11 cellular contexts compared by ENCODE assay signal in the genomic region with DNA sequence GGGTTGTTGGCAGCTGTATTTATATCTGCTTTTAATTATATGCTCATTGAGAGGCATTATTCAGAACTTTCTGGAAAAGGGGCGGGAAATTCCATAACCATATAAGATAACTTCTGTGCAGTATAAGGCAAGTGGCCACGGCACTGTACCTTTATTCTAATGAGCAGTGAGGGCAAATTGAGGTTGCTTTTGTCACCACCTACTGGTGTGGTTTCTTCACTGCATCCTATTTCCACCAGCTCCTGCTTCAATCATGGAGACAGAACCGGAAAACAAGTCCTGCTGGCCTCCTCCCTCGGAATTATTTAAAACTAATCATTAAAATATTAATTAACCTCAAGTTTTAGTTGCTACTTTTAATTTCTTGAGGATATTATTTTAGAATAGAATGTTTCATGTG.
DNase-seq lines count a peak whose midpoint lies in the region; ATAC-seq and TF ChIP-seq lines count a peak whose summit lies in the region.
"Had no signal": no experiment of that assay in that cellular context is flagged by ENCODE, and none has a peak within 500 bp of the region (broad histone marks: within the 10 kb centered on the region; RNA-seq: fewer than 3 reads in every experiment).

No MANE protein-coding gene starts in this region.

- H3K27me3 ChIP-seq in ascending aorta, result no peaks in the 10 kb centered on the region

- H3K36me3 ChIP-seq in ascending aorta, result no peaks in the 10 kb centered on the region

- H3K9me3 ChIP-seq in ascending aorta, result no peaks in the 10 kb centered on the region
- no peaks in the 10 kb centered on the region for H3K9me3 ChIP-seq in T-helper 17 cell (ENCODE audit: control insufficient read depth, low read length, poor library complexity, severe bottlenecking)

- no peak overlapping the region for H3K27ac Mint-ChIP-seq in activated CD4-positive, alpha-beta T cell treated with anti-CD3 and anti-CD28 coated beads, Interleukin-2, amount 10 ng/mL, durations not matched to agents 24 days and 14 days
- no peak overlapping the region for H3K27ac Mint-ChIP-seq in T-helper 17 cell
- H3K27ac Mint-ChIP-seq: activated naive CD8-positive, alpha-beta T cell treated with anti-CD3 and anti-CD28 coated beads, Interleukin-2, amount 10 ng/mL, durations not matched to agents 7 days and 5 days had no signal

- peak; percentile 38 for TF ChIP-seq CTCF in retinal pigment epithelial cell (conservative IDR thresholded peaks at IDR 0.05; ENCODE audit: low read depth, low read length)
- TF ChIP-seq CTCF in ascending aorta (IDR thresholded peaks at IDR 0.05), result no peak

- ATAC-seq in T-helper 17 cell, result no peak
- ATAC-seq: left cardiac atrium had no signal

- H3K36me3 Mint-ChIP-seq in activated CD4-positive, alpha-beta T cell treated with anti-CD3 and anti-CD28 coated beads, Interleukin-2, amount 10 ng/mL, durations not matched to agents 24 days and 14 days (ENCODE audit: low read depth), result no peaks in the 10 kb centered on the region
- H3K36me3 Mint-ChIP-seq in T-helper 17 cell (ENCODE audit: low read depth), result no peaks in the 10 kb centered on the region
- H3K36me3 Mint-ChIP-seq: activated naive CD8-positive, alpha-beta T cell treated with anti-CD3 and anti-CD28 coated beads, Interleukin-2, amount 10 ng/mL, durations not matched to agents 7 days and 5 days had no signal

- intact Hi-C loops in activated CD4-positive, alpha-beta T cell treated with anti-CD3 and anti-CD28 coated beads, Interleukin-2, amount 10 ng/mL, durations not matched to agents 24 days and 14 days (cut with micrococcal nuclease), result loop anchor here (5.0 to 10.0 kb wide), 2 partner anchors 1002 to 1190 kb away; no protein-coding TSS in a partner anchor
- intact Hi-C loops in ascending aorta (cut with DNase I), result no loop called here

- H3K4me1 Mint-ChIP-seq in activated CD4-positive, alpha-beta T cell treated with anti-CD3 and anti-CD28 coated beads, Interleukin-2, amount 10 ng/mL, durations not matched to agents 24 days and 14 days, result no peaks in the 10 kb centered on the region
- H3K4me1 Mint-ChIP-seq in T-helper 17 cell, result no peaks in the 10 kb centered on the region
- H3K4me1 Mint-ChIP-seq: activated naive CD8-positive, alpha-beta T cell treated with anti-CD3 and anti-CD28 coated beads, Interleukin-2, amount 10 ng/mL, durations not matched to agents 7 days and 5 days had no signal

- no peaks in the 10 kb centered on the region for H3K4me1 ChIP-seq in ascending aorta

- no peaks in the 10 kb centered on the region for H3K9me3 Mint-ChIP-seq in activated CD4-positive, alpha-beta T cell treated with anti-CD3 and anti-CD28 coated beads, Interleukin-2, amount 10 ng/mL, durations not matched to agents 24 days and 14 days
- H3K9me3 Mint-ChIP-seq: activated naive CD8-positive, alpha-beta T cell treated with anti-CD3 and anti-CD28 coated beads, Interleukin-2, amount 10 ng/mL, durations not matched to agents 7 days and 5 days had no signal

- no peaks in the 10 kb centered on the region for H3K27me3 Mint-ChIP-seq in activated CD4-positive, alpha-beta T cell treated with anti-CD3 and anti-CD28 coated beads, Interleukin-2, amount 10 ng/mL, durations not matched to agents 24 days and 14 days
- H3K27me3 Mint-ChIP-seq in T-helper 17 cell, result no peaks in the 10 kb centered on the region
- H3K27me3 Mint-ChIP-seq: activated naive CD8-positive, alpha-beta T cell treated with anti-CD3 and anti-CD28 coated beads, Interleukin-2, amount 10 ng/mL, durations not matched to agents 7 days and 5 days had no signal

- no peak overlapping the region for H3K27ac ChIP-seq in ascending aorta

- H3K4me3 ChIP-seq in retinal pigment epithelial cell (ENCODE audit: low read length) (no peak overlapping the region), ascending aorta (no peak overlapping the region)

- H3K4me3 Mint-ChIP-seq in activated CD4-positive, alpha-beta T cell treated with anti-CD3 and anti-CD28 coated beads, Interleukin-2, amount 10 ng/mL, durations not matched to agents 24 days and 14 days, result no peak overlapping the region
- H3K4me3 Mint-ChIP-seq in T-helper 17 cell, result no peak overlapping the region
- H3K4me3 Mint-ChIP-seq: activated naive CD8-positive, alpha-beta T cell treated with anti-CD3 and anti-CD28 coated beads, Interleukin-2, amount 10 ng/mL, durations not matched to agents 7 days and 5 days had no signal

- peak; percentile 14 for DNase-seq in activated CD4-positive, alpha-beta T cell treated with anti-CD3 and anti-CD28 coated beads for 48 hours
- no peak for DNase-seq in activated CD4-positive, alpha-beta T cell treated with anti-CD3 and anti-CD28 coated beads, Interleukin-2, amount 10 ng/mL, durations not matched to agents 24 days and 14 days
- DNase-seq in HK-2 (ENCODE audit: unreplicated experiment), result peak; percentile 1
- DNase-seq in astrocyte of the hippocampus (ENCODE audit: low read depth, low spot score), result peak; percentile 23
- no peak for DNase-seq in retinal pigment epithelial cell (ENCODE audit: low read depth)
- no peak for DNase-seq in ascending aorta (ENCODE audit: low spot score in 2 of 2)
- no peak for DNase-seq in T-helper 17 cell
- DNase-seq in amniotic stem cell (lab: John Stamatoyannopoulos, UW), result no peak
- DNase-seq: activated naive CD8-positive, alpha-beta T cell treated with anti-CD3 and anti-CD28 coated beads, Interleukin-2, amount 10 ng/mL, durations not matched to agents 7 days and 5 days; C1 segment of cervical spinal cord; left cardiac atrium had no signal

Comparison
In these comparisons a context has a peak if more than half of its experiments do, and no peak if none do; other contexts are left out.
1. DNase-seq: peak in activated CD4-positive, alpha-beta T cell treated with anti-CD3 and anti-CD28 coated beads for 48 hours (single experiment), HK-2 (single experiment) and astrocyte of the hippocampus (single experiment); none in activated CD4-positive, alpha-beta T cell treated with anti-CD3 and anti-CD28 coated beads, Interleukin-2, amount 10 ng/mL, durations not matched to agents 24 days and 14 days (single experiment), retinal pigment epithelial cell (single experiment), ascending aorta (0 of 2), T-helper 17 cell (0 of 3) and amniotic stem cell (single experiment).